13 cellular contexts compared by ENCODE assay signal in genomic region chr4:128663325-128663724, GRCh38.
DNase-seq lines count a peak whose midpoint lies in the region; ATAC-seq and TF ChIP-seq lines count a peak whose summit lies in the region.
"Had no signal": no experiment of that assay in that cellular context is flagged by ENCODE, and none has a peak within 500 bp of the region (broad histone marks: within the 10 kb centered on the region; RNA-seq: fewer than 3 reads in every experiment).

No MANE protein-coding gene starts in this region.

- ATAC-seq in GM18907 (IDR thresholded peaks at IDR 0.05; ENCODE audit: unreplicated experiment): peak; percentile 79
- ATAC-seq in HG02884 (IDR thresholded peaks at IDR 0.05; ENCODE audit: unreplicated experiment): peak; percentile 83
- no peak for ATAC-seq in sciatic nerve
- ATAC-seq: left lung had no signal

- H3K4me1 ChIP-seq in Peyer's patch (peaks cover 0 to 12% (median 0%) of the 10 kb centered on the region in 4 donors), uterus (peaks cover 0 to 7% of the 10 kb centered on the region in 2 donors)

- H3K4me3 Mint-ChIP-seq in Calu3 (ENCODE audit: low read depth, unreplicated experiment): no peak overlapping the region
- H3K4me3 Mint-ChIP-seq: activated naive CD4-positive, alpha-beta T cell treated with anti-CD3 and anti-CD28 coated beads, Interleukin-2, amount 50 U/mL, for 24 hours had no signal

- no peaks in the 10 kb centered on the region for H3K27me3 ChIP-seq in Peyer's patch
- H3K27me3 ChIP-seq in uterus: no peaks in the 10 kb centered on the region
- H3K27me3 ChIP-seq: left lung had no signal

- intact Hi-C loops in Calu3 (cut with micrococcal nuclease; ENCODE audit: unreplicated experiment) (no loop called here), uterus (cut with DNase I; ENCODE audit: low total_unique reads) (no loop called here), sciatic nerve (cut with DNase I) (no loop called here)

- H3K36me3 Mint-ChIP-seq in Calu3 (ENCODE audit: insufficient read depth, unreplicated experiment): no peaks in the 10 kb centered on the region
- H3K36me3 Mint-ChIP-seq: activated naive CD4-positive, alpha-beta T cell treated with anti-CD3 and anti-CD28 coated beads, Interleukin-2, amount 50 U/mL, for 24 hours had no signal

- no peaks in the 10 kb centered on the region for H3K9me3 Mint-ChIP-seq in Calu3 (ENCODE audit: low read depth, unreplicated experiment)
- H3K9me3 Mint-ChIP-seq: activated naive CD4-positive, alpha-beta T cell treated with anti-CD3 and anti-CD28 coated beads, Interleukin-2, amount 50 U/mL, for 24 hours had no signal

- H3K27ac Mint-ChIP-seq in Calu3 (ENCODE audit: unreplicated experiment): no peak overlapping the region
- H3K27ac Mint-ChIP-seq: activated naive CD4-positive, alpha-beta T cell treated with anti-CD3 and anti-CD28 coated beads, Interleukin-2, amount 50 U/mL, for 24 hours had no signal

- no peak overlapping the region for H3K27ac ChIP-seq in Peyer's patch
- H3K27ac ChIP-seq in uterus: no peak overlapping the region
- H3K27ac ChIP-seq: left lung, skin epidermis had no signal

- BruUV-seq in Calu3 (replicated peaks; lab: Mats Ljungman, UMichigan): no TSS peak

- peaks cover 21% of the 10 kb centered on the region for H3K4me1 Mint-ChIP-seq in Calu3 (ENCODE audit: low read depth, unreplicated experiment)

- DNase-seq in Calu3 (peak; percentile 19), Peyer's patch (peak in 2 of 3 donors; percentile 33 to 69), uterus (no peak), GDM1 (lab: John Stamatoyannopoulos, UW) (no peak), sciatic nerve (ENCODE audit: low spot score) (no peak)
- no peak for DNase-seq in activated CD4-positive, alpha-beta T cell treated with anti-CD3 and anti-CD28 coated beads, Interleukin-2, amount 50 U/mL, for 48 hours
- DNase-seq: left lung, substantia nigra, T-helper 9 cell had no signal

- H3K4me3 ChIP-seq in Peyer's patch: no peak overlapping the region
- no peak overlapping the region for H3K4me3 ChIP-seq in uterus
- H3K4me3 ChIP-seq: left lung, skin epidermis had no signal

- CTCF ChIA-PET in Calu3 (lab: Charles Lee): no interaction called here

- H3K36me3 ChIP-seq in Peyer's patch (no peaks in the 10 kb centered on the region), uterus (no peaks in the 10 kb centered on the region)
- H3K36me3 ChIP-seq: left lung had no signal

- TF ChIP-seq CTCF in Calu3 (IDR thresholded peaks at IDR 0.05; ENCODE audit: unreplicated experiment) (no peak), Peyer's patch (IDR thresholded peaks at IDR 0.05) (no peak), uterus (IDR thresholded peaks at IDR 0.05) (no peak)

- TF ChIP-seq POLR2A in Peyer's patch (IDR thresholded peaks at IDR 0.05): no peak
- TF ChIP-seq POLR2A in uterus (IDR thresholded peaks at IDR 0.05): no peak

- H3K27me3 Mint-ChIP-seq in Calu3 (ENCODE audit: unreplicated experiment): no peaks in the 10 kb centered on the region
- H3K27me3 Mint-ChIP-seq: activated naive CD4-positive, alpha-beta T cell treated with anti-CD3 and anti-CD28 coated beads, Interleukin-2, amount 50 U/mL, for 24 hours had no signal

- H3K9me3 ChIP-seq in Peyer's patch: no peaks in the 10 kb centered on the region
- H3K9me3 ChIP-seq in uterus: no peaks in the 10 kb centered on the region
- H3K9me3 ChIP-seq: left lung had no signal

Comparison
In these comparisons a context has a peak if more than half of its experiments do, and no peak if none do; other contexts are left out.
1. DNase-seq: peak in Calu3 (single experiment) and Peyer's patch (2 of 3); none in uterus (0 of 2), GDM1 (single experiment), sciatic nerve (single experiment) and activated CD4-positive, alpha-beta T cell treated with anti-CD3 and anti-CD28 coated beads, Interleukin-2, amount 50 U/mL, for 48 hours (0 of 2).